Comparison of ENCODE assay signal across 9 cellular contexts in the genomic region with DNA sequence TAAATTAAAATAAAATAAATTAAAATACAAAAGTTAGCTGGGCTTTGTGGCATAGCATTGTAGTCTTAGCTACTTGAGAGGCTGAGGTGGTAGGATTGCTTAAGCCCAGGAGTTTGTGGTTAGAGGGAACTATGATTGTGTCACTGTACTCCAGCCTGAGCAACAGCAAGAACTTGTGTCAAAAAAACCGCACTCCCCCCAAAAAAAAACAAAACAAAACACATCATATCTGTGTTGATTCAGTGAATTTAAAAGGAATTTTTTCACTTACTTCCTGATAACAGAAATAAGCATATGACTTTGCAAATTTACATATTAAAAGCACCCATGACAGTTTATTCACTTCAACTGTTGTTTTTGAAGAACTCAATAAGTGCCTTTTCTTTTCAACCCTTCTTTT.
DNase-seq lines count a peak whose midpoint lies in the region; ATAC-seq and TF ChIP-seq lines count a peak whose summit lies in the region.
"Had no signal": no experiment of that assay in that cellular context is flagged by ENCODE, and none has a peak within 500 bp of the region (broad histone marks: within the 10 kb centered on the region; RNA-seq: fewer than 3 reads in every experiment).

No MANE protein-coding gene starts in this region.

- WGBS in smooth muscle cell (ENCODE audit: low lambda C conversion rate), result 46% methylated on average over 1 of the region's 1 CpG

- no peak overlapping the region for H2AFZ ChIP-seq in smooth muscle cell (ENCODE audit: low read depth)

- ATAC-seq in GM18858 (IDR thresholded peaks at IDR 0.05; ENCODE audit: unreplicated experiment), result no peak

- no peaks in the 10 kb centered on the region for H3K27me3 ChIP-seq in smooth muscle cell (ENCODE audit: low read depth)

- H4K20me1 ChIP-seq in smooth muscle cell (ENCODE audit: low read depth), result no peaks in the 10 kb centered on the region

- H3K9ac ChIP-seq in smooth muscle cell (ENCODE audit: low read depth), result peak overlapping the region; percentile 39

- H3K27ac ChIP-seq in epithelial cell of prostate, result peak overlapping the region; percentile 97
- peak overlapping the region; percentile 88 for H3K27ac ChIP-seq in smooth muscle cell (ENCODE audit: low read depth)

- no peak overlapping the region for H3K4me3 ChIP-seq in smooth muscle cell

- DNase-seq in NK-92 treated with Interleukin-12 subunit alpha and Interleukin-12 subunit beta, amount 100 ng/mL, for 24 hours (lab: John Stamatoyannopoulos, UW), result peak; percentile 38
- DNase-seq in NK-92 (lab: John Stamatoyannopoulos, UW; ENCODE audit: unreplicated experiment), result no peak
- peak; percentile 63 for DNase-seq in RPMI7951 (ENCODE audit: low read depth)
- DNase-seq in epithelial cell of prostate (ENCODE audit: low read depth, low spot score), result no peak
- DNase-seq in smooth muscle cell (lab: John Stamatoyannopoulos, UW; ENCODE audit: unreplicated experiment), result no peak
- no peak for DNase-seq in Ammon's horn (ENCODE audit: low spot score)
- no peak for DNase-seq in activated gamma-delta T cell (lab: John Stamatoyannopoulos, UW)
- DNase-seq: activated CD4-positive, CD25-positive, alpha-beta regulatory T cell had no signal

- peaks cover 7% of the 10 kb centered on the region for H3F3A ChIP-seq in smooth muscle cell (ENCODE audit: low read depth)

- H3K9me3 ChIP-seq in smooth muscle cell (replicated peaks; ENCODE audit: low read depth), result no peaks in the 10 kb centered on the region

- peaks cover 14% of the 10 kb centered on the region for H3K4me1 ChIP-seq in smooth muscle cell (ENCODE audit: low read depth)

- no peaks in the 10 kb centered on the region for H3K36me3 ChIP-seq in smooth muscle cell (ENCODE audit: low read depth)

- no peaks in the 10 kb centered on the region for H3K79me2 ChIP-seq in smooth muscle cell (ENCODE audit: low read depth)

- no peak for TF ChIP-seq CTCF in smooth muscle cell (IDR thresholded peaks at IDR 0.05; ENCODE audit: borderline replicate concordance, insufficient read depth, poor library complexity, severe bottlenecking)

- H3K4me2 ChIP-seq in smooth muscle cell, result peak overlapping the region; percentile 40

Comparison
In these comparisons a context has a peak if more than half of its experiments do, and no peak if none do; other contexts are left out.
1. DNase-seq: peak in NK-92 treated with Interleukin-12 subunit alpha and Interleukin-12 subunit beta, amount 100 ng/mL, for 24 hours (single experiment) and RPMI7951 (single experiment); none in NK-92 (single experiment), epithelial cell of prostate (single experiment), smooth muscle cell (single experiment), Ammon's horn (single experiment) and activated gamma-delta T cell (single experiment).